ENCODE assay signal across 12 cellular contexts in the genomic region with DNA sequence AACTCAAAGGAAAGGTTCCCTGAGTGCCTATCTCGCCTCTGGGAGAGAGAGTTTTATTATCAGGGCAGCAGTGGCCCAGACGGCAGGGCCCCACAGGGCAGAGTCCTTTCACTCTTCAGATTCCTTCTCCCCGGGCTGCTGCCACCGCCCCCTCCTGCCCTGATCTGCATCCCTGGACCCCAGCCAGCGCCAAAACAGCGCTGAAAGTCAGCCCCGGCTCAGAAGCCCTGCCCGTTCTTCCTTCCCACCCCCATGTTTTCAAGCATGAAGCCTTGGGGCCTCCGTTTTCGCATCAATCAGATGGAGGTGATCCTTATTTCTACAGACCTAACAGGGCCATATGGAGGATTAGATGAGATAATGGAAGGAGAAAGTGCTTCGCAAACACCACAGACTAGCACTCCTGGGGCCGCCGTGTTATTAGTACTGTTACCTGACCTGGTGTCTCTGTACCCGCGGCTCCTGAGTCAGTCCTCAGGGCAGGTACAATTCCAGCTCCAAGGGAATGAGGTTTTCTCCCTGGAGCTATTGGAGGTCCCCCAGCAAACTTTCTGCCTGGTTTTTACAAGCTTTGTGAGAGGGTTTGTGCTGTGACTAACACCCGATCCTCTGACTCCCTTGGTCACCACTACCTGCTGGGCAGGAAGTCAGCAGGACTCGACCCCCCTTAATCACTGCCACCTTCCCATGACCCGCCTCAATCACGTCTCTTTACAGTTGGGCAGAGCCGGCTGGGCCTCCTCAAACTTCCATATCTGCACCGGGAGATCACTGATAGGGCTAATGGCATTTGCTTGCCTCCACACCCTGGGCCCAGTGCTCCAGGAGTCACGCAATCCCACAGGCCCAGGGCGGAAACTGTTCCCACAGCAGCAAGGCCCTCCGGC. TPM values are rescaled to one million over a fixed set of nuclear protein-coding genes. Genes with fewer than 3 reads are reported as not detected.
DNase-seq lines count a peak whose midpoint lies in the region; ATAC-seq and TF ChIP-seq lines count a peak whose summit lies in the region.
"Had no signal": no experiment of that assay in that cellular context is flagged by ENCODE, and none has a peak within 500 bp of the region (broad histone marks: within the 10 kb centered on the region; RNA-seq: fewer than 3 reads in every experiment).

No MANE protein-coding gene starts in this region.

- H3K4me3 ChIP-seq in duodenal mucosa (ENCODE audit: low read depth in 1 of 2, low read length in 2 of 2) (peak overlapping the region; percentile 20 to 37), neural progenitor cell (peak overlapping the region; percentile 8)

- H3K9ac ChIP-seq in duodenal mucosa (ENCODE audit: low read depth in 1 of 2, low read length in 2 of 2) = peak overlapping the region; percentile 12 to 59
- no peak overlapping the region for H3K9ac ChIP-seq in neural progenitor cell

- H3K9me3 ChIP-seq in duodenal mucosa (ENCODE audit: control insufficient read depth in 1 of 2, low read length in 2 of 2) (no peaks in the 10 kb centered on the region), neural progenitor cell (ENCODE audit: low read depth) (no peaks in the 10 kb centered on the region)

- peak overlapping the region; percentile 63 for H3K4me2 ChIP-seq in neural progenitor cell

- H3K36me3 ChIP-seq in duodenal mucosa (ENCODE audit: control insufficient read depth in 1 of 2, insufficient read depth in 2 of 2, low read length in 2 of 2) (no peaks in the 10 kb centered on the region), neural progenitor cell (no peaks in the 10 kb centered on the region)

- H3K4me3 Mint-ChIP-seq in neural progenitor cell = no peak overlapping the region

- ATAC-seq in HG02870 (IDR thresholded peaks at IDR 0.05; ENCODE audit: unreplicated experiment) = no peak

- H3K27ac ChIP-seq in duodenal mucosa (ENCODE audit: low read depth, low read length) (peak overlapping the region; percentile 61), neural progenitor cell (no peak overlapping the region)

- no peaks in the 10 kb centered on the region for H3K9me3 Mint-ChIP-seq in neural progenitor cell

- peak overlapping the region; percentile 65 for H2AFZ ChIP-seq in neural progenitor cell (replicated peaks)

- H3K27me3 ChIP-seq in duodenal mucosa (ENCODE audit: control insufficient read depth in 1 of 2, insufficient read depth in 2 of 2, low read length in 2 of 2) (no peaks in the 10 kb centered on the region), neural progenitor cell (no peaks in the 10 kb centered on the region)

- peaks cover 30% of the 10 kb centered on the region for H3K4me1 Mint-ChIP-seq in neural progenitor cell

- TF ChIP-seq CTCF in neural progenitor cell (IDR thresholded peaks at IDR 0.05) = no peak

- DNase-seq in ELF-1 (ENCODE audit: low read depth, low spot score) (peak; percentile 82), LoVo (ENCODE audit: low spot score) (peak; percentile 95), neural progenitor cell (ENCODE audit: low spot score) (peak; percentile 50), NOMO-1 (lab: John Stamatoyannopoulos, UW; ENCODE audit: unreplicated experiment in 2 of 2) (no peak), activated T-cell treated with anti-CD3 and anti-CD28 coated beads for 4 hours (no peak), foreskin melanocyte (no peak)
- DNase-seq: activated CD8-positive, alpha-beta memory T cell treated with anti-CD3 and anti-CD28 coated beads for 24 hours; MM.1S; NCI-H446 treated with DMSO at 0.1 percent for 48 hours; SW 1271 had no signal

- peak overlapping the region; percentile 74 for H3K27ac Mint-ChIP-seq in neural progenitor cell

- H4K20me1 ChIP-seq in neural progenitor cell (ENCODE audit: low read depth) = no peaks in the 10 kb centered on the region

- H3K36me3 Mint-ChIP-seq in neural progenitor cell = no peaks in the 10 kb centered on the region

- H3K4me1 ChIP-seq in duodenal mucosa (ENCODE audit: control insufficient read depth in 1 of 2, insufficient read depth in 2 of 2, low read length in 2 of 2) (peaks cover 34 to 35% of the 10 kb centered on the region in 2 donors), neural progenitor cell (peaks cover 15% of the 10 kb centered on the region)

- H3F3A ChIP-seq in neural progenitor cell (ENCODE audit: low read depth) = no peaks in the 10 kb centered on the region

- no peaks in the 10 kb centered on the region for H3K79me2 ChIP-seq in neural progenitor cell (ENCODE audit: low read depth)

- H3K27me3 Mint-ChIP-seq in neural progenitor cell (ENCODE audit: insufficient read depth, low read depth) = peaks cover 25% of the 10 kb centered on the region

RNA-seq across cellular contexts. Expression of a gene that starts 39.5 kb away (rescaled TPM):
- 20.4 and 21.3 TPM in 2 replicates for total RNA-seq in neural progenitor cell (ENCODE audit: low replicate concordance)

Comparison
In these comparisons a context has a peak if more than half of its experiments do, and no peak if none do; other contexts are left out.
1. DNase-seq: peak in ELF-1 (single experiment), LoVo (single experiment) and neural progenitor cell (single experiment); none in NOMO-1 (0 of 2), activated T-cell treated with anti-CD3 and anti-CD28 coated beads for 4 hours (single experiment) and foreskin melanocyte (single experiment).